Comparison of ENCODE assay signal across 11 cellular contexts in genomic region chr5:62791059-62791458, GRCh38.
DNase-seq lines count a peak whose midpoint lies in the region; ATAC-seq, FAIRE-seq and TF ChIP-seq lines count a peak whose summit lies in the region.
"Had no signal": no experiment of that assay in that cellular context is flagged by ENCODE, and none has a peak within 500 bp of the region (broad histone marks: within the 10 kb centered on the region; RNA-seq: fewer than 3 reads in every experiment).

No MANE protein-coding gene starts in this region.

- H3K27me3 Mint-ChIP-seq in stimulated activated memory B cell treated with anti-CD40 and anti-IgM and Interleukin-4, amounts not matched to agents 10 μg/mL and 1 μg/mL and 100 μg/mL, for 72 hours, result peaks cover 8% of the 10 kb centered on the region
- peaks cover 9% of the 10 kb centered on the region for H3K27me3 Mint-ChIP-seq in activated CD4-positive, alpha-beta T cell treated with anti-CD3 and anti-CD28 coated beads for 36 hours

- intact Hi-C loops in activated CD4-positive, alpha-beta T cell treated with anti-CD3 and anti-CD28 coated beads for 36 hours (cut with DNase I, micrococcal nuclease), result no loop called here

- DNase-seq in A549 (ENCODE audit: low read depth in 1 of 2, low spot score in 1 of 2) (peak in 1 of 2 experiments; percentile 33), GM13976 (ENCODE audit: low spot score) (no peak), OCI-M1 (lab: John Stamatoyannopoulos, UW) (peak; percentile 55), fibroblast of the aortic adventitia (ENCODE audit: low read depth) (peak; percentile 4), NCI-H2196 (lab: John Stamatoyannopoulos, UW; ENCODE audit: unreplicated experiment) (no peak), middle frontal gyrus (ENCODE audit: extremely low spot score, low spot score) (no peak)
- no peak for DNase-seq in activated CD4-positive, alpha-beta T cell treated with anti-CD3 and anti-CD28 coated beads for 36 hours
- DNase-seq: CD4-positive, alpha-beta memory T cell had no signal

- H3K27ac Mint-ChIP-seq in stimulated activated memory B cell treated with anti-CD40 and anti-IgM and Interleukin-4, amounts not matched to agents 10 μg/mL and 1 μg/mL and 100 μg/mL, for 72 hours, result no peak overlapping the region
- H3K27ac Mint-ChIP-seq in activated CD4-positive, alpha-beta T cell treated with anti-CD3 and anti-CD28 coated beads for 36 hours, result no peak overlapping the region
- H3K27ac Mint-ChIP-seq: CD4-positive, alpha-beta memory T cell; natural killer cell treated with Interleukin-12 subunit alpha and Interleukin-12 subunit beta and Interleukin-15 and Interleukin-18, amount 100 ng/mL, for 72 hours had no signal

- in situ Hi-C loops in GM13976 (cut with MboI; ENCODE audit: low sequenced_read_pairs, unreplicated experiment), result no loop called here

- 0% methylated on average over 2 of the region's 2 CpGs for WGBS in A549 (ENCODE audit: missing lambda C conversion rate)

- H3K9me3 Mint-ChIP-seq in stimulated activated memory B cell treated with anti-CD40 and anti-IgM and Interleukin-4, amounts not matched to agents 10 μg/mL and 1 μg/mL and 100 μg/mL, for 72 hours, result no peaks in the 10 kb centered on the region
- H3K9me3 Mint-ChIP-seq in activated CD4-positive, alpha-beta T cell treated with anti-CD3 and anti-CD28 coated beads for 36 hours (ENCODE audit: low read depth), result no peaks in the 10 kb centered on the region
- H3K9me3 Mint-ChIP-seq: natural killer cell treated with Interleukin-12 subunit alpha and Interleukin-12 subunit beta and Interleukin-15 and Interleukin-18, amount 100 ng/mL, for 72 hours had no signal

- TF ChIP-seq CTCF in A549 (IDR thresholded peaks at IDR 0.05) (peak; percentile 44), GM13976 (IDR thresholded peaks at IDR 0.05; ENCODE audit: borderline replicate concordance, control extremely low read depth, extremely low read depth, insufficient read depth, missing control alignments) (peak; percentile 25), fibroblast of the aortic adventitia (IDR thresholded peaks at IDR 0.05; ENCODE audit: insufficient read depth, low read length) (peak; percentile 26)

- H3K27ac ChIP-seq in A549, result no peak overlapping the region

- POLR2A ChIA-PET in A549 (lab: Yijun Ruan, JAX), result no interaction called here
- POLR2A ChIA-PET in activated CD4-positive, alpha-beta T cell treated with anti-CD3 and anti-CD28 coated beads for 36 hours (lab: Charles Lee), result no interaction called here

- CTCF ChIA-PET in A549 (lab: Yijun Ruan, JAX), result interaction anchor here (1.1 kb wide), 1 partner anchor 12 kb away, joined by 4 read pairs; no protein-coding TSS in a partner anchor
- CTCF ChIA-PET in activated CD4-positive, alpha-beta T cell treated with anti-CD3 and anti-CD28 coated beads for 36 hours (lab: Charles Lee), result no interaction called here

- no peak for FAIRE-seq in A549 (lab: Jason Lieb, UNC)
- FAIRE-seq: frontal cortex had no signal

- no peak overlapping the region for H3K4me3 Mint-ChIP-seq in stimulated activated memory B cell treated with anti-CD40 and anti-IgM and Interleukin-4, amounts not matched to agents 10 μg/mL and 1 μg/mL and 100 μg/mL, for 72 hours
- no peak overlapping the region for H3K4me3 Mint-ChIP-seq in activated CD4-positive, alpha-beta T cell treated with anti-CD3 and anti-CD28 coated beads for 36 hours
- H3K4me3 Mint-ChIP-seq: CD4-positive, alpha-beta memory T cell; natural killer cell treated with Interleukin-12 subunit alpha and Interleukin-12 subunit beta and Interleukin-15 and Interleukin-18, amount 100 ng/mL, for 72 hours had no signal

- no peak for TF ChIP-seq EP300 in A549 (IDR thresholded peaks at IDR 0.05)

- TF ChIP-seq RAD21 in A549 (conservative IDR thresholded peaks at IDR 0.05 in 1 of 2, IDR thresholded peaks at IDR 0.05 in 1 of 2), result peak; percentile 31 to 45; a peak in 4 of 5 replicates

- no peaks in the 10 kb centered on the region for H3K4me1 ChIP-seq in A549

- no peaks in the 10 kb centered on the region for H3K36me3 Mint-ChIP-seq in stimulated activated memory B cell treated with anti-CD40 and anti-IgM and Interleukin-4, amounts not matched to agents 10 μg/mL and 1 μg/mL and 100 μg/mL, for 72 hours
- H3K36me3 Mint-ChIP-seq in activated CD4-positive, alpha-beta T cell treated with anti-CD3 and anti-CD28 coated beads for 36 hours (ENCODE audit: low read depth), result no peaks in the 10 kb centered on the region
- H3K36me3 Mint-ChIP-seq: CD4-positive, alpha-beta memory T cell; natural killer cell treated with Interleukin-12 subunit alpha and Interleukin-12 subunit beta and Interleukin-15 and Interleukin-18, amount 100 ng/mL, for 72 hours had no signal

- TF ChIP-seq POLR2A in A549 (IDR thresholded peaks at IDR 0.05; ENCODE audit: low read length), result no peak

- no peak overlapping the region for H3K4me3 ChIP-seq in A549
- H3K4me3 ChIP-seq in fibroblast of the aortic adventitia (ENCODE audit: low read depth, low read length), result no peak overlapping the region

- ATAC-seq in A549, result peak; percentile 53 to 80; a peak in 4 of 6 replicates
- no peak for ATAC-seq in stimulated activated memory B cell treated with anti-CD40 and anti-IgM and Interleukin-4, amounts not matched to agents 10 μg/mL and 1 μg/mL and 100 μg/mL, for 72 hours
- ATAC-seq in activated CD4-positive, alpha-beta T cell treated with anti-CD3 and anti-CD28 coated beads for 36 hours, result no peak
- ATAC-seq: natural killer cell treated with Interleukin-12 subunit alpha and Interleukin-12 subunit beta and Interleukin-15 and Interleukin-18, amount 100 ng/mL, for 72 hours had no signal

- no peak overlapping the region for H3K4me2 ChIP-seq in A549

- no peaks in the 10 kb centered on the region for H3K9me3 ChIP-seq in A549

- no peaks in the 10 kb centered on the region for H3K4me1 Mint-ChIP-seq in stimulated activated memory B cell treated with anti-CD40 and anti-IgM and Interleukin-4, amounts not matched to agents 10 μg/mL and 1 μg/mL and 100 μg/mL, for 72 hours
- no peaks in the 10 kb centered on the region for H3K4me1 Mint-ChIP-seq in activated CD4-positive, alpha-beta T cell treated with anti-CD3 and anti-CD28 coated beads for 36 hours
- H3K4me1 Mint-ChIP-seq: CD4-positive, alpha-beta memory T cell had no signal

TF ChIP-seq in A549, 52 proteins besides CTCF, POLR2A, EP300 and RAD21:
- TF ChIP-seq ZSCAN20 (CRISPR knock-in tag; IDR thresholded peaks at IDR 0.05) (no peak), ZFP36 (IDR thresholded peaks at IDR 0.05; ENCODE audit: borderline replicate concordance, partially characterized antibody) (no peak), ZC3H11A (IDR thresholded peaks at IDR 0.05) (no peak), REST (IDR thresholded peaks at IDR 0.05) (no peak), PBX3 (IDR thresholded peaks at IDR 0.05) (no peak), MYC (IDR thresholded peaks at IDR 0.05; ENCODE audit: borderline replicate concordance, low read length) (no peak), GATA3 (IDR thresholded peaks at IDR 0.05; ENCODE audit: borderline replicate concordance) (no peak), SMC3 (IDR thresholded peaks at IDR 0.05) (peak; percentile 26; the same call in 1 of the 3 replicates), MAZ (IDR thresholded peaks at IDR 0.05; ENCODE audit: borderline replicate concordance, low read depth, low read length) (no peak)

Comparison
In these comparisons a context has a peak if more than half of its experiments do, and no peak if none do; other contexts are left out.
1. ATAC-seq: peak in A549 (2 of 2); none in stimulated activated memory B cell treated with anti-CD40 and anti-IgM and Interleukin-4, amounts not matched to agents 10 μg/mL and 1 μg/mL and 100 μg/mL, for 72 hours (single experiment) and activated CD4-positive, alpha-beta T cell treated with anti-CD3 and anti-CD28 coated beads for 36 hours (single experiment).
2. DNase-seq: peak in OCI-M1 (single experiment) and fibroblast of the aortic adventitia (single experiment); none in GM13976 (single experiment), NCI-H2196 (single experiment), middle frontal gyrus (single experiment) and activated CD4-positive, alpha-beta T cell treated with anti-CD3 and anti-CD28 coated beads for 36 hours (single experiment).
3. Peak in every context shown above with its lines, with median percentiles within 50 percentile points of each other: CTCF ChIP-seq.